ENCODE assay signal across 10 cellular contexts in genomic region chr2:239339726-239340654, GRCh38.
DNase-seq lines count a peak whose midpoint lies in the region; ATAC-seq and TF ChIP-seq lines count a peak whose summit lies in the region.
"Had no signal": no experiment of that assay in that cellular context is flagged by ENCODE, and none has a peak within 500 bp of the region (broad histone marks: within the 10 kb centered on the region; RNA-seq: fewer than 3 reads in every experiment).

No MANE protein-coding gene starts in this region.

- no peaks in the 10 kb centered on the region for H3K36me3 ChIP-seq in tibial artery
- H3K36me3 ChIP-seq: thoracic aorta had no signal

- H3K9me3 Mint-ChIP-seq in naive B cell, result peaks cover 0 to 9% (median 1%) of the 10 kb centered on the region in 7 donors

- H3K27ac ChIP-seq in tibial artery, result no peak overlapping the region
- H3K27ac ChIP-seq: body of pancreas, thoracic aorta had no signal

- intact Hi-C loops in tibial artery (cut with DNase I; ENCODE audit: low total_unique reads), result no loop called here

- H3K4me1 Mint-ChIP-seq in naive B cell, result peaks cover 22 to 47% (median 34%) of the 10 kb centered on the region in 3 donors

- H3K4me1 ChIP-seq in tibial artery, result no peaks in the 10 kb centered on the region

- peak; percentile 51 for DNase-seq in GM10266 (ENCODE audit: extremely low spot score)
- peak; percentile 80 for DNase-seq in RPMI8226
- DNase-seq in naive B cell, result no peak
- DNase-seq in retina, result no peak
- DNase-seq in NCI-H1417 treated with DMSO at 0.1 percent for 48 hours (lab: John Stamatoyannopoulos, UW), result no peak
- no peak for DNase-seq in tibial artery
- no peak for DNase-seq in NCI-H446 (lab: John Stamatoyannopoulos, UW)
- DNase-seq: body of pancreas had no signal

- ATAC-seq in GM21447 (IDR thresholded peaks at IDR 0.05; ENCODE audit: unreplicated experiment), result peak; percentile 90
- ATAC-seq in naive B cell (ENCODE audit: low read depth in 2 of 2), result peak; percentile 72 to 84
- ATAC-seq: body of pancreas had no signal

- peak overlapping the region in 4 of 8 donors; percentile 10 to 48 (median 32) for H3K4me3 Mint-ChIP-seq in naive B cell

- TF ChIP-seq CTCF in GM10266 (IDR thresholded peaks at IDR 0.05; ENCODE audit: control insufficient read depth, insufficient read depth, low read depth, missing control alignments) (no peak), tibial artery (IDR thresholded peaks at IDR 0.05) (no peak)

- peaks cover 0 to 8% (median 0%) of the 10 kb centered on the region in 3 donors for H3K27me3 Mint-ChIP-seq in naive B cell

- H3K36me3 Mint-ChIP-seq in naive B cell, result peaks cover 5 to 24% of the 10 kb centered on the region in 2 donors

- no peaks in the 10 kb centered on the region for H3K27me3 ChIP-seq in tibial artery
- H3K27me3 ChIP-seq: body of pancreas had no signal

- H3K9me3 ChIP-seq in tibial artery, result no peaks in the 10 kb centered on the region
- H3K9me3 ChIP-seq: body of pancreas, thoracic aorta had no signal

- peak overlapping the region; percentile 4 to 86 (median 60) for H3K27ac Mint-ChIP-seq in naive B cell

- no peak overlapping the region for H3K4me3 ChIP-seq in tibial artery
- H3K4me3 ChIP-seq: body of pancreas, thoracic aorta had no signal

Comparison
In these comparisons a context has a peak if more than half of its experiments do, and no peak if none do; other contexts are left out.
1. DNase-seq: peak in GM10266 (single experiment) and RPMI8226 (single experiment); none in naive B cell (single experiment), retina (single experiment), NCI-H1417 treated with DMSO at 0.1 percent for 48 hours (single experiment), tibial artery (0 of 2) and NCI-H446 (0 of 2).